ENCODE assay signal across 8 cellular contexts in genomic region chr18:23237524-23238151, GRCh38.
DNase-seq lines count a peak whose midpoint lies in the region; ATAC-seq, FAIRE-seq and TF ChIP-seq lines count a peak whose summit lies in the region.

No MANE protein-coding gene starts in this region.

- H3K27ac ChIP-seq in neutrophil (peak overlapping the region; percentile 61), urinary bladder (ENCODE audit: low read depth) (peak overlapping the region; percentile 40)

- peak; percentile 94 for FAIRE-seq in GM19239 (lab: Jason Lieb, UNC)

- peaks cover 10 to 11% of the 10 kb centered on the region in 2 experiments for H3K4me1 ChIP-seq in neutrophil (ENCODE audit: control insufficient read depth in 1 of 2, insufficient read depth in 1 of 2, low read depth in 1 of 2, low read length in 1 of 2)
- no peaks in the 10 kb centered on the region for H3K4me1 ChIP-seq in urinary bladder (ENCODE audit: insufficient read depth)

- no peaks in the 10 kb centered on the region for H3K27me3 ChIP-seq in neutrophil

- 47% methylated on average over 17 of the region's 17 CpGs for WGBS in urinary bladder

- no peaks in the 10 kb centered on the region for H3K36me3 ChIP-seq in neutrophil
- no peaks in the 10 kb centered on the region for H3K36me3 ChIP-seq in urinary bladder (ENCODE audit: insufficient read depth)

- H3K4me3 ChIP-seq in AG09309 (ENCODE audit: control insufficient read depth, low read depth, low read length) (peak overlapping the region; percentile 27), fibroblast of pulmonary artery (replicated peaks; ENCODE audit: low read depth, low read length) (peak overlapping the region; percentile 4), neutrophil (ENCODE audit: low read depth in 1 of 2, low read length in 1 of 2) (peak overlapping the region; percentile 44 to 57), urinary bladder (ENCODE audit: low read depth, low read length) (peak overlapping the region; percentile 9)

- DNase-seq in AG09309 (ENCODE audit: low read depth) (no peak), GM19239 (ENCODE audit: insufficient read length, low spot score) (peak; percentile 54), fibroblast of pulmonary artery (ENCODE audit: low read depth) (peak; percentile 64), DMS79 treated with DMSO at 0.1 percent for 48 hours (lab: John Stamatoyannopoulos, UW) (no peak)
- DNase-seq in activated CD8-positive, alpha-beta memory T cell treated with anti-CD3 and anti-CD28 coated beads, Interleukin-2, amount 50 U/mL, for 4 hours, result peak; percentile 20

- no peaks in the 10 kb centered on the region for H3K9me3 ChIP-seq in neutrophil

- ATAC-seq in HG03354 (IDR thresholded peaks at IDR 0.05; ENCODE audit: poor library complexity, severe bottlenecking, unreplicated experiment), result peak; percentile 75

- TF ChIP-seq CTCF in AG09309 (IDR thresholded peaks at IDR 0.05; ENCODE audit: control insufficient read depth, insufficient read depth, low read depth, low read length, missing control alignments) (peak; percentile 55), fibroblast of pulmonary artery (IDR thresholded peaks at IDR 0.05; ENCODE audit: low read length, missing control alignments) (peak; percentile 38), neutrophil (IDR thresholded peaks at IDR 0.05) (no peak)

Comparison
In these comparisons a context has a peak if more than half of its experiments do, and no peak if none do; other contexts are left out.
1. DNase-seq: peak in GM19239 (single experiment), activated CD8-positive, alpha-beta memory T cell treated with anti-CD3 and anti-CD28 coated beads, Interleukin-2, amount 50 U/mL, for 4 hours (single experiment) and fibroblast of pulmonary artery (single experiment); none in AG09309 (single experiment) and DMS79 treated with DMSO at 0.1 percent for 48 hours (single experiment).
2. Peak in every context shown above with its lines, with median percentiles within 50 percentile points of each other: H3K4me3 ChIP-seq.